Comparison of ENCODE assay signal across 2 cellular contexts in genomic region chr7:94514917-94515316, GRCh38.
TF ChIP-seq lines count a peak whose summit lies in the region.

No MANE protein-coding gene starts in this region.

TF ChIP-seq in SK-N-SH, 30 proteins besides CTCF, POLR2A, EP300 and RAD21 (continued from another document):
- TF ChIP-seq POLR2AphosphoS5 (IDR thresholded peaks at IDR 0.05; ENCODE audit: low read depth, low read length): no peak
- TF ChIP-seq SMC3 (IDR thresholded peaks at IDR 0.05; ENCODE audit: low read depth, low read length): no peak
- no peak for TF ChIP-seq CHD2 (IDR thresholded peaks at IDR 0.05; ENCODE audit: low read length, partially characterized antibody)
- no peak for TF ChIP-seq MXI1 (IDR thresholded peaks at IDR 0.05; ENCODE audit: low read depth, low read length)
- no peak for TF ChIP-seq FOXJ3 (CRISPR knock-in tag; IDR thresholded peaks at IDR 0.05)
- no peak for TF ChIP-seq TEAD4 (IDR thresholded peaks at IDR 0.05; ENCODE audit: borderline replicate concordance, insufficient read depth)
- TF ChIP-seq RFX5 (IDR thresholded peaks at IDR 0.05; ENCODE audit: low read length): no peak
- no peak for TF ChIP-seq GABPA (IDR thresholded peaks at IDR 0.05; ENCODE audit: low read depth)
- no peak for TF ChIP-seq MEF2A (IDR thresholded peaks at IDR 0.05; ENCODE audit: borderline replicate concordance, low read depth)
- TF ChIP-seq NRF1 (IDR thresholded peaks at IDR 0.05; ENCODE audit: low read depth, low read length): no peak
- TF ChIP-seq ELF1 (IDR thresholded peaks at IDR 0.05): no peak
- no peak for TF ChIP-seq SIN3A (IDR thresholded peaks at IDR 0.05; ENCODE audit: borderline replicate concordance, low read depth, low read length)

TF ChIP-seq in SK-N-SH treated with all-trans-retinoic acid at 6 μM for 48 hours, 23 proteins besides CTCF, POLR2A, EP300 and RAD21 (continued from another document):
- TF ChIP-seq OSR1 (CRISPR knock-in tag; IDR thresholded peaks at IDR 0.05) (no peak), ESRRG (CRISPR knock-in tag; IDR thresholded peaks at IDR 0.05) (no peak), GLIS3 (CRISPR knock-in tag; IDR thresholded peaks at IDR 0.05) (no peak), ZNF8 (CRISPR knock-in tag; IDR thresholded peaks at IDR 0.05) (no peak), ARNTL (CRISPR knock-in tag; IDR thresholded peaks at IDR 0.05; ENCODE audit: borderline replicate concordance, low read depth) (no peak), ZFP3 (CRISPR knock-in tag; IDR thresholded peaks at IDR 0.05) (no peak), PPARA (CRISPR knock-in tag; IDR thresholded peaks at IDR 0.05; ENCODE audit: borderline replicate concordance) (no peak), TSHZ2 (CRISPR knock-in tag; IDR thresholded peaks at IDR 0.05) (no peak), CSRNP3 (CRISPR knock-in tag; IDR thresholded peaks at IDR 0.05) (no peak), ZC3H10 (CRISPR knock-in tag; IDR thresholded peaks at IDR 0.05) (no peak), CREB5 (CRISPR knock-in tag; IDR thresholded peaks at IDR 0.05; ENCODE audit: low read depth) (no peak), RARB (CRISPR knock-in tag; IDR thresholded peaks at IDR 0.05) (no peak), CSDC2 (CRISPR knock-in tag; IDR thresholded peaks at IDR 0.05) (no peak), PATZ1 (CRISPR knock-in tag; IDR thresholded peaks at IDR 0.05; ENCODE audit: borderline replicate concordance) (no peak)
